In genomic region chr5:115898656-115899055, GRCh38 we compare ENCODE assay signal across 27 cellular contexts. TPM values are rescaled to one million over a fixed set of nuclear protein-coding genes. Genes with fewer than 3 reads are reported as not detected.
DNase-seq lines count a peak whose midpoint lies in the region; FAIRE-seq and TF ChIP-seq lines count a peak whose summit lies in the region.
"Had no signal": no experiment of that assay in that cellular context is flagged by ENCODE, and none has a peak within 500 bp of the region (broad histone marks: within the 10 kb centered on the region; RNA-seq: fewer than 3 reads in every experiment).

No MANE protein-coding gene starts in this region.

- H3K79me2 ChIP-seq in OCI-LY7 (ENCODE audit: insufficient read depth, low read depth, low read length) = no peaks in the 10 kb centered on the region

- no peaks in the 10 kb centered on the region for H3K36me3 ChIP-seq in CD4-positive, alpha-beta memory T cell (ENCODE audit: insufficient read depth, low read length)
- peaks cover 5% of the 10 kb centered on the region; the same call in 1 of the 2 replicates for H3K36me3 ChIP-seq in OCI-LY7 (ENCODE audit: insufficient read depth, low read length)

- no peak for TF ChIP-seq CTCF in choroid plexus epithelial cell (conservative IDR thresholded peaks at IDR 0.05; ENCODE audit: low read depth, low read length)
- TF ChIP-seq CTCF in OCI-LY7 (conservative IDR thresholded peaks at IDR 0.05; ENCODE audit: low read length) = no peak

- H3K27me3 Mint-ChIP-seq in CD4-positive, alpha-beta memory T cell = no peaks in the 10 kb centered on the region
- H3K27me3 Mint-ChIP-seq: activated CD4-positive, alpha-beta T cell treated with anti-CD3 and anti-CD28 coated beads, Interleukin-2, amount 10 ng/mL, durations not matched to agents 7 days and 5 days; CD8-positive, alpha-beta memory T cell; central memory CD8-positive, alpha-beta T cell; stimulated activated naive B cell treated with anti-CD40 and anti-IgM and Interleukin-4, amounts not matched to agents 10 μg/mL and 1 μg/mL and 100 μg/mL, for 72 hours had no signal

- no peaks in the 10 kb centered on the region for H3K9me3 ChIP-seq in CD4-positive, alpha-beta memory T cell (ENCODE audit: control insufficient read depth in 1 of 2, low read length in 2 of 2)
- H3K9me3 ChIP-seq in OCI-LY7 (ENCODE audit: low read length) = no peaks in the 10 kb centered on the region
- H3K9me3 ChIP-seq: thoracic aorta had no signal

- H3K4me3 Mint-ChIP-seq in CD4-positive, alpha-beta memory T cell = no peak overlapping the region
- H3K4me3 Mint-ChIP-seq: activated CD4-positive, alpha-beta T cell treated with anti-CD3 and anti-CD28 coated beads, Interleukin-2, amount 10 ng/mL, durations not matched to agents 7 days and 5 days; activated T-helper 1 cell treated with anti-CD3 and anti-CD28 coated beads, Interleukin-12 subunit alpha, Interleukin-12 subunit beta, Interleukin-2, Interleukin-4 antibody, amounts not matched to agents 30 ng/mL and 10 ng/mL and 1 ng/mL, durations not matched to agents 14 hours and 24 hours and 36 hours; CD8-positive, alpha-beta memory T cell; central memory CD8-positive, alpha-beta T cell; GM23338; stimulated activated naive B cell treated with anti-CD40 and anti-IgM and Interleukin-4, amounts not matched to agents 10 μg/mL and 1 μg/mL and 100 μg/mL, for 72 hours had no signal

- no peaks in the 10 kb centered on the region for H3K9me3 Mint-ChIP-seq in CD4-positive, alpha-beta memory T cell
- H3K9me3 Mint-ChIP-seq: activated CD4-positive, alpha-beta T cell treated with anti-CD3 and anti-CD28 coated beads, Interleukin-2, amount 10 ng/mL, durations not matched to agents 7 days and 5 days; activated T-helper 1 cell treated with anti-CD3 and anti-CD28 coated beads, Interleukin-12 subunit alpha, Interleukin-12 subunit beta, Interleukin-2, Interleukin-4 antibody, amounts not matched to agents 30 ng/mL and 10 ng/mL and 1 ng/mL, durations not matched to agents 14 hours and 24 hours and 36 hours; CD8-positive, alpha-beta memory T cell; central memory CD8-positive, alpha-beta T cell; GM23338; stimulated activated naive B cell treated with anti-CD40 and anti-IgM and Interleukin-4, amounts not matched to agents 10 μg/mL and 1 μg/mL and 100 μg/mL, for 72 hours had no signal

- no peak overlapping the region for H3K4me3 ChIP-seq in choroid plexus epithelial cell (ENCODE audit: low read depth, low read length)
- H3K4me3 ChIP-seq in CD4-positive, alpha-beta memory T cell (ENCODE audit: low read length in 2 of 2) = no peak overlapping the region
- no peak overlapping the region for H3K4me3 ChIP-seq in OCI-LY7 (ENCODE audit: low read depth, low read length, poor library complexity, severe bottlenecking)
- H3K4me3 ChIP-seq: GM23338, thoracic aorta had no signal

- no peaks in the 10 kb centered on the region for H4K20me1 ChIP-seq in OCI-LY7 (ENCODE audit: insufficient read depth, low read length)

- no peaks in the 10 kb centered on the region for H3K27me3 ChIP-seq in CD4-positive, alpha-beta memory T cell (ENCODE audit: insufficient read depth, low read length)

- BruUV-seq in OCI-LY7 (replicated peaks; lab: Mats Ljungman, UMichigan) = no TSS peak

- peaks cover 24 to 31% of the 10 kb centered on the region in 2 donors for H3K36me3 Mint-ChIP-seq in CD4-positive, alpha-beta memory T cell

- POLR2A ChIA-PET in CD4-positive, alpha-beta memory T cell (lab: Charles Lee; ENCODE audit: partially characterized antibody) = no interaction called here
- POLR2A ChIA-PET in OCI-LY7 (lab: Charles Lee) = interaction anchor here (0.6 to 1.0 kb wide), 3 partner anchors 9 to 291 kb away, joined by 3 read pairs; no protein-coding TSS in a partner anchor

- H3K4me2 ChIP-seq in OCI-LY7 (ENCODE audit: low read length) = no peak overlapping the region
- H3K4me2 ChIP-seq: GM23338 had no signal

- no peak overlapping the region for H3K27ac Mint-ChIP-seq in CD4-positive, alpha-beta memory T cell
- H3K27ac Mint-ChIP-seq: activated CD4-positive, alpha-beta T cell treated with anti-CD3 and anti-CD28 coated beads, Interleukin-2, amount 10 ng/mL, durations not matched to agents 7 days and 5 days; activated T-helper 1 cell treated with anti-CD3 and anti-CD28 coated beads, Interleukin-12 subunit alpha, Interleukin-12 subunit beta, Interleukin-2, Interleukin-4 antibody, amounts not matched to agents 30 ng/mL and 10 ng/mL and 1 ng/mL, durations not matched to agents 14 hours and 24 hours and 36 hours; GM23338; stimulated activated naive B cell treated with anti-CD40 and anti-IgM and Interleukin-4, amounts not matched to agents 10 μg/mL and 1 μg/mL and 100 μg/mL, for 72 hours had no signal

- no peaks in the 10 kb centered on the region for H3K4me1 Mint-ChIP-seq in CD4-positive, alpha-beta memory T cell
- H3K4me1 Mint-ChIP-seq: activated CD4-positive, alpha-beta T cell treated with anti-CD3 and anti-CD28 coated beads, Interleukin-2, amount 10 ng/mL, durations not matched to agents 7 days and 5 days; central memory CD8-positive, alpha-beta T cell; GM23338; stimulated activated naive B cell treated with anti-CD40 and anti-IgM and Interleukin-4, amounts not matched to agents 10 μg/mL and 1 μg/mL and 100 μg/mL, for 72 hours had no signal

- FAIRE-seq in H54 (lab: Jason Lieb, UNC) = peak; percentile 83
- FAIRE-seq in urothelium cell line (lab: Jason Lieb, UNC) = no peak

- H3K9me2 ChIP-seq in OCI-LY7 (ENCODE audit: insufficient read depth, low read length) = no peaks in the 10 kb centered on the region

- H3K27ac ChIP-seq in CD4-positive, alpha-beta memory T cell (ENCODE audit: low read depth, low read length) = no peak overlapping the region
- H3K27ac ChIP-seq in OCI-LY7 (ENCODE audit: low read depth, low read length, poor library complexity, severe bottlenecking) = no peak overlapping the region
- H3K27ac ChIP-seq: thoracic aorta had no signal

- no peak overlapping the region for H2AFZ ChIP-seq in OCI-LY7 (ENCODE audit: low read length)
- H2AFZ ChIP-seq: GM23338 had no signal

- DNase-seq in H54 (ENCODE audit: insufficient read length, low spot score) (no peak), NCI-H226 (peak; percentile 78), choroid plexus epithelial cell (ENCODE audit: low read depth) (peak; percentile 30), urothelium cell line (ENCODE audit: low spot score) (peak; percentile 10), NCI-H2029 treated with DMSO at 0.1 percent for 48 hours (lab: John Stamatoyannopoulos, UW) (no peak), OCI-LY7 (ENCODE audit: low spot score) (no peak)
- DNase-seq in CD4-positive, alpha-beta memory T cell = no peak
- DNase-seq: activated CD4-positive, alpha-beta T cell treated with anti-CD3 and anti-CD28 coated beads, Interleukin-2, amount 10 ng/mL, durations not matched to agents 7 days and 5 days; activated naive CD4-positive, alpha-beta T cell treated with anti-CD3 and anti-CD28 coated beads, Interleukin-2, amount 50 U/mL, for 16 hours; AML-193; anterior cingulate cortex; CD8-positive, alpha-beta memory T cell; DMS153; GF-D8; glutamatergic neuron; Kasumi-1; left colon; mesendoderm; NCI-H1048; NCI-H187 treated with DMSO at 0.1 percent for 48 hours; stimulated activated CD4-positive, alpha-beta T cell treated with anti-CD3 and anti-CD28 coated beads, Interleukin-4, amount 100 ng/mL, for 24 hours; stimulated activated naive B cell treated with anti-CD40 and anti-IgM and Interleukin-4, amounts not matched to agents 10 μg/mL and 1 μg/mL and 100 μg/mL, for 72 hours; T-helper 9 cell had no signal

- no peak for TF ChIP-seq POLR2A in H54 (IDR thresholded peaks at IDR 0.05; ENCODE audit: low read depth, low read length)

- CTCF ChIA-PET in CD4-positive, alpha-beta memory T cell (lab: Charles Lee; ENCODE audit: partially characterized antibody) = no interaction called here
- CTCF ChIA-PET in OCI-LY7 (lab: Charles Lee; ENCODE audit: unreplicated experiment) = no interaction called here

- H3K4me1 ChIP-seq in CD4-positive, alpha-beta memory T cell (ENCODE audit: insufficient read depth, low read length) = no peaks in the 10 kb centered on the region
- H3K4me1 ChIP-seq in OCI-LY7 (ENCODE audit: insufficient read depth, low read length, poor library complexity, severe bottlenecking) = no peaks in the 10 kb centered on the region

- intact Hi-C loops in CD4-positive, alpha-beta memory T cell (cut with micrococcal nuclease) = no loop called here
- intact Hi-C loops in OCI-LY7 (cut with micrococcal nuclease; ENCODE audit: unreplicated experiment) = no loop called here

RNA-seq across cellular contexts. Expression of gene AP3S1, which starts 56.9 kb away (rescaled TPM):
- 10 to 100 TPM; 44.5 to 46.3 TPM for total RNA-seq in CD4-positive, alpha-beta memory T cell
- 10 to 100 TPM; 69.4 to 97.3 TPM for polyA plus RNA-seq in CD4-positive, alpha-beta memory T cell
- total RNA-seq in OCI-LY7 (2014; rRNA removed; shearing (Covaris generic)) = 76.0 and 111 TPM in 2 replicates
- 89.5 and 103 TPM in 2 replicates for total RNA-seq in OCI-LY7 (2022)

RNA-seq across cellular contexts. Expression of gene ATG12, which starts 57.3 kb away (rescaled TPM):
- total RNA-seq in CD4-positive, alpha-beta memory T cell = 10 to 100 TPM; 84.7 to 85.9 TPM
- polyA plus RNA-seq in CD4-positive, alpha-beta memory T cell = 100 to 1,000 TPM in 1 of 2 donors, 10 to 100 TPM in 1; 98.5 to 133 TPM
- total RNA-seq in OCI-LY7 (2014; rRNA removed; shearing (Covaris generic)) = 38.0 and 52.1 TPM in 2 replicates
- 48.3 and 57.6 TPM in 2 replicates for total RNA-seq in OCI-LY7 (2022)

Comparison
In these comparisons a context has a peak if more than half of its experiments do, and no peak if none do; other contexts are left out.
1. DNase-seq: peak in NCI-H226 (single experiment), choroid plexus epithelial cell (single experiment) and urothelium cell line (single experiment); none in H54 (single experiment), CD4-positive, alpha-beta memory T cell (0 of 5), NCI-H2029 treated with DMSO at 0.1 percent for 48 hours (single experiment) and OCI-LY7 (single experiment).